In genomic region chr7:124813962-124814798, GRCh38 we compare ENCODE assay signal across 23 cellular contexts. TPM values are rescaled to one million over a fixed set of nuclear protein-coding genes. Genes with fewer than 3 reads are reported as not detected.
"Had no signal": no experiment of that assay in that cellular context is flagged by ENCODE, and none has a peak within 500 bp of the region (broad histone marks: within the 10 kb centered on the region; RNA-seq: fewer than 3 reads in every experiment).

No MANE protein-coding gene starts in this region.

- H3K9me3 ChIP-seq: adrenal gland, suprapubic skin, upper lobe of left lung had no signal

- H3K4me3 ChIP-seq: adrenal gland, skin epidermis, suprapubic skin, upper lobe of left lung had no signal

- H3K36me3 ChIP-seq: adrenal gland, suprapubic skin, upper lobe of left lung had no signal

- H3K27ac ChIP-seq: adrenal gland, skin epidermis, suprapubic skin, upper lobe of left lung had no signal

- H3K4me1 ChIP-seq: adrenal gland, suprapubic skin, upper lobe of left lung had no signal

- H3K27me3 ChIP-seq: adrenal gland, suprapubic skin, upper lobe of left lung had no signal

- DNase-seq: activated B cell treated with CpG ODN at 0.5 μM for 24 hours; activated CD4-positive, alpha-beta T cell treated with anti-CD3 and anti-CD28 coated beads for 48 hours; activated CD8-positive, alpha-beta memory T cell treated with anti-CD3 and anti-CD28 coated beads, Interleukin-2, amount 50 U/mL, for 4 hours; activated CD8-positive, alpha-beta T cell treated with anti-CD3 and anti-CD28 coated beads, Interleukin-2, amount 10 ng/mL, durations not matched to agents 7 days and 5 days; activated effector memory CD4-positive, alpha-beta T cell treated with anti-CD3 and anti-CD28 coated beads, Interleukin-2, amount 50 U/mL, for 16 hours; activated T-cell treated with anti-CD3 and anti-CD28 coated beads, Interleukin-2, amount 50 U/mL, for 48 hours; adrenal gland; cortex of kidney; effector CD4-positive, alpha-beta T cell; foreskin melanocyte; kidney glomerular epithelial cell; mesenchymal stem cell; posterior cingulate gyrus; right cardiac atrium; stimulated activated CD4-positive, alpha-beta T cell treated with anti-CD3 and anti-CD28 coated beads, Interleukin-15, amount 100 ng/mL, for 24 hours; stimulated activated CD4-positive, alpha-beta T cell treated with anti-CD3 and anti-CD28 coated beads, Interleukin-4, amount 100 ng/mL, for 1 hour; stimulated activated naive CD4-positive, alpha-beta T cell treated with Interleukin-2 at 50 U/mL for 16 hours; T-helper 1 cell; T1000; upper lobe of left lung had no signal

RNA-seq across cellular contexts. Expression of gene GPR37, which starts 48.6 kb away (rescaled TPM):
- total RNA-seq: activated B cell treated with CpG ODN at 0.5 μM for 24 hours; activated CD8-positive, alpha-beta T cell treated with anti-CD3 and anti-CD28 coated beads, Interleukin-2, amount 10 ng/mL, durations not matched to agents 7 days and 5 days; natural killer cell treated with Interleukin-12 subunit alpha and Interleukin-12 subunit beta and Interleukin-15 and Interleukin-18, amount 100 ng/mL, for 72 hours had no signal
